Comparison of ENCODE assay signal across 9 cellular contexts in the genomic region with DNA sequence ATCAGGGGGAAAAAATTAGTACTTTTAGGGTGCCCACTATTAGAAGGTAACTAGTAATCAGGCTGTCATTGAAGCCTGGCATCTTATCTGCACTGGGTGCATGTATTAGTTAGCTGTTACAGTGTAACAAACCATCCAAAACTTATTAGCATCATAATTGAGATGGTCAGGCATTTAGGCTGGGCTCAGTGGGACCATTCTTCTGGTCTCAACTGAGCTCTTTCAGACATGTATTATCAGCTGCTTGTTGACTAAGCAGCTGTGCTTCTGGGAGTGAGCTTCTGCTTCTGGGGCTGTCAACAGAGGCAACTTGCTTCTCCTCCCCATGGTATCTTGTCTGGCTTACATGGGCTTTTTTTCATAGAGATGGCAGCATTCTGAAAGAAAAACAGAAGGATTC.
"Had no signal": no experiment of that assay in that cellular context is flagged by ENCODE, and none has a peak within 500 bp of the region (broad histone marks: within the 10 kb centered on the region; RNA-seq: fewer than 3 reads in every experiment).

No MANE protein-coding gene starts in this region.

- H3K4me2 ChIP-seq: KMS-11 had no signal

- H3K36me3 ChIP-seq: HAP-1 had no signal

- H3K9me3 ChIP-seq: HAP-1 had no signal

- H3K9ac ChIP-seq: KMS-11 had no signal

- DNase-seq: GOT3, H7, HFFc6, Karpas-422, KBM-7 had no signal

- FAIRE-seq: HTR-8/SVneo had no signal

- H3K4me1 ChIP-seq: HAP-1 had no signal

- H3K27ac ChIP-seq: KMS-11 had no signal

- ATAC-seq: HCT116 had no signal

- H3K4me3 ChIP-seq: HAP-1 had no signal
